Comparison of ENCODE assay signal across 2 cellular contexts in the genomic region with DNA sequence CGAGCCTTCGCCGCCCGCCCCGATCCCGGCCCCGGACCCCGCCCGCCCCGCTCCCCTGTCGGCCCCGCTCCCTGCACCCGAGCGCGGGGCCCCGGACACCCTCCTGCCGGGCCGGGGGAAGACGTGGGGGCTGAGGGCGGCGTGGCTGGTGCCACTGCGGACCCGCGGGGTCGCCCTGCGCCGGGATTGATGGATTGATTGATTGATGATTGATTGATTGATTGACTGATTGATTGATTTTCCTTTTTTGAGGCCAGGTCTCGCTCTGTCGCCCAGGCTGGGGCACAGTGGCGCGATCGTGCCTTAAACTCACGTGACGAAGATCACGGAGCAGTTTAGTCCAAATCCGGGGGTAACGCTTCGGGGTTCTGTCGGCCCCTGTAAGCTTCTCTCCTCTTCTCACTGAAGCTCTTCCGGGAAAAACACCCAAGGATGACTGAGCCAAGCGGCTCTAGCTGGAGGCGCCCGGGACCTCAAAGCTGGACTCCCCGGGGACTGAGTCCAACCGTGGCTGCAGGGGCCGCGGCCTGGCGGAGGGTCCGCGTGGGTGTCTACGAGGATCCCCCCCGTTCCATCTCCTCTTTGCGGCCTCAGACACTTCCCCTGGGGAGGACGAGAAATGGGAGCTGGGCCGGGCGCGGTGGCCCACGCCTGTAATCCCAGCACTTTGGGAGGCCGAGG.
A peak's percentile ranks its signal among the peaks of the same experiment; 100 is the strongest.
TF ChIP-seq lines count a peak whose summit lies in the region.

No MANE protein-coding gene starts in this region.

TF ChIP-seq in HEK293T, 16 proteins besides CTCF, POLR2A, EP300 and RAD21:
- TF ChIP-seq, protein P1, sequence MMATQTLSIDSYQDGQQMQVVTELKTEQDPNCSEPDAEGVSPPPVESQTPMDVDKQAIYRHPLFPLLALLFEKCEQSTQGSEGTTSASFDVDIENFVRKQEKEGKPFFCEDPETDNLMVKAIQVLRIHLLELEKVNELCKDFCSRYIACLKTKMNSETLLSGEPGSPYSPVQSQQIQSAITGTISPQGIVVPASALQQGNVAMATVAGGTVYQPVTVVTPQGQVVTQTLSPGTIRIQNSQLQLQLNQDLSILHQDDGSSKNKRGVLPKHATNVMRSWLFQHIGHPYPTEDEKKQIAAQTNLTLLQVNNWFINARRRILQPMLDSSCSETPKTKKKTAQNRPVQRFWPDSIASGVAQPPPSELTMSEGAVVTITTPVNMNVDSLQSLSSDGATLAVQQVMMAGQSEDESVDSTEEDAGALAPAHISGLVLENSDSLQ (IDR thresholded peaks at IDR 0.05) = peak; percentile 94
- no peak for TF ChIP-seq NFRKB (IDR thresholded peaks at IDR 0.05)

TF ChIP-seq in K562, 482 proteins besides CTCF, POLR2A, EP300 and RAD21:
- TF ChIP-seq KDM1A (IDR thresholded peaks at IDR 0.05) (no peak), SIN3A (IDR thresholded peaks at IDR 0.05; ENCODE audit: borderline replicate concordance in 2 of 2, control insufficient read depth in 1 of 2, low read depth in 2 of 2, low read length in 2 of 2) (no peak), HNRNPLL (IDR thresholded peaks at IDR 0.05; ENCODE audit: low read depth, low read length, poor library complexity, severe bottlenecking) (no peak), HDGF (IDR thresholded peaks at IDR 0.05) (no peak), NFIC (IDR thresholded peaks at IDR 0.05) (no peak), XRCC3 (IDR thresholded peaks at IDR 0.05) (no peak), KLF10 (CRISPR knock-in tag; IDR thresholded peaks at IDR 0.05) (no peak), RUNX1 (IDR thresholded peaks at IDR 0.05; ENCODE audit: low read depth) (no peak), ZFP30 (CRISPR knock-in tag; IDR thresholded peaks at IDR 0.05; ENCODE audit: borderline replicate concordance) (no peak), ZNF766 (CRISPR knock-in tag; conservative IDR thresholded peaks at IDR 0.05) (no peak), NELFE (IDR thresholded peaks at IDR 0.05; ENCODE audit: insufficient read depth, insufficient read length) (no peak), SRSF9 (IDR thresholded peaks at IDR 0.05; ENCODE audit: borderline replicate concordance, low read depth, low read length) (no peak), MEIS2 (IDR thresholded peaks at IDR 0.05; ENCODE audit: partially characterized antibody) (peak; percentile 29), FUS (optimal IDR thresholded peaks at IDR 0.05; ENCODE audit: low read depth, low read length) (no peak), L3MBTL2 (IDR thresholded peaks at IDR 0.05) (no peak), KDM4B (IDR thresholded peaks at IDR 0.05; ENCODE audit: borderline replicate concordance in 2 of 2, low read depth in 1 of 2) (no peak), XRCC5 (IDR thresholded peaks at IDR 0.05; ENCODE audit: low read depth, low read length) (no peak), JUNB (CRISPR knock-in tag; conservative IDR thresholded peaks at IDR 0.05) (no peak), PHF8 (IDR thresholded peaks at IDR 0.05; ENCODE audit: borderline replicate concordance, low read length) (no peak)
- TF ChIP-seq, protein P2, sequence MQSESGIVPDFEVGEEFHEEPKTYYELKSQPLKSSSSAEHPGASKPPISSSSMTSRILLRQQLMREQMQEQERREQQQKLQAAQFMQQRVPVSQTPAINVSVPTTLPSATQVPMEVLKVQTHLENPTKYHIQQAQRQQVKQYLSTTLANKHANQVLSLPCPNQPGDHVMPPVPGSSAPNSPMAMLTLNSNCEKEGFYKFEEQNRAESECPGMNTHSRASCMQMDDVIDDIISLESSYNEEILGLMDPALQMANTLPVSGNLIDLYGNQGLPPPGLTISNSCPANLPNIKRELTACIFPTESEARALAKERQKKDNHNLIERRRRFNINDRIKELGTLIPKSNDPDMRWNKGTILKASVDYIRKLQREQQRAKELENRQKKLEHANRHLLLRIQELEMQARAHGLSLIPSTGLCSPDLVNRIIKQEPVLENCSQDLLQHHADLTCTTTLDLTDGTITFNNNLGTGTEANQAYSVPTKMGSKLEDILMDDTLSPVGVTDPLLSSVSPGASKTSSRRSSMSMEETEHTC (IDR thresholded peaks at IDR 0.05) = no peak
- TF ChIP-seq, protein P3, sequence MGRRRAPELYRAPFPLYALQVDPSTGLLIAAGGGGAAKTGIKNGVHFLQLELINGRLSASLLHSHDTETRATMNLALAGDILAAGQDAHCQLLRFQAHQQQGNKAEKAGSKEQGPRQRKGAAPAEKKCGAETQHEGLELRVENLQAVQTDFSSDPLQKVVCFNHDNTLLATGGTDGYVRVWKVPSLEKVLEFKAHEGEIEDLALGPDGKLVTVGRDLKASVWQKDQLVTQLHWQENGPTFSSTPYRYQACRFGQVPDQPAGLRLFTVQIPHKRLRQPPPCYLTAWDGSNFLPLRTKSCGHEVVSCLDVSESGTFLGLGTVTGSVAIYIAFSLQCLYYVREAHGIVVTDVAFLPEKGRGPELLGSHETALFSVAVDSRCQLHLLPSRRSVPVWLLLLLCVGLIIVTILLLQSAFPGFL (CRISPR knock-in tag; IDR thresholded peaks at IDR 0.05) = no peak
- TF ChIP-seq, protein P4, sequence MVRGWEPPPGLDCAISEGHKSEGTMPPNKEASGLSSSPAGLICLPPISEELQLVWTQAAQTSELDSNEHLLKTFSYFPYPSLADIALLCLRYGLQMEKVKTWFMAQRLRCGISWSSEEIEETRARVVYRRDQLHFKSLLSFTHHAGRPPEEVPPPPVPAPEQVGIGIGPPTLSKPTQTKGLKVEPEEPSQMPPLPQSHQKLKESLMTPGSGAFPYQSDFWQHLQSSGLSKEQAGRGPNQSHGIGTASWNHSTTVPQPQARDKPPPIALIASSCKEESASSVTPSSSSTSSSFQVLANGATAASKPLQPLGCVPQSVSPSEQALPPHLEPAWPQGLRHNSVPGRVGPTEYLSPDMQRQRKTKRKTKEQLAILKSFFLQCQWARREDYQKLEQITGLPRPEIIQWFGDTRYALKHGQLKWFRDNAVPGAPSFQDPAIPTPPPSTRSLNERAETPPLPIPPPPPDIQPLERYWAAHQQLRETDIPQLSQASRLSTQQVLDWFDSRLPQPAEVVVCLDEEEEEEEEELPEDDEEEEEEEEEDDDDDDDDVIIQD (CRISPR knock-in tag; IDR thresholded peaks at IDR 0.05) = no peak
- TF ChIP-seq, protein P5, sequence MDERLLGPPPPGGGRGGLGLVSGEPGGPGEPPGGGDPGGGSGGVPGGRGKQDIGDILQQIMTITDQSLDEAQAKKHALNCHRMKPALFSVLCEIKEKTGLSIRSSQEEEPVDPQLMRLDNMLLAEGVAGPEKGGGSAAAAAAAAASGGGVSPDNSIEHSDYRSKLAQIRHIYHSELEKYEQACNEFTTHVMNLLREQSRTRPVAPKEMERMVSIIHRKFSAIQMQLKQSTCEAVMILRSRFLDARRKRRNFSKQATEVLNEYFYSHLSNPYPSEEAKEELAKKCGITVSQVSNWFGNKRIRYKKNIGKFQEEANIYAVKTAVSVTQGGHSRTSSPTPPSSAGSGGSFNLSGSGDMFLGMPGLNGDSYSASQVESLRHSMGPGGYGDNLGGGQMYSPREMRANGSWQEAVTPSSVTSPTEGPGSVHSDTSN (CRISPR knock-in tag; IDR thresholded peaks at IDR 0.05; ENCODE audit: low read depth) = no peak
- TF ChIP-seq, protein P5 (tag; conservative IDR thresholded peaks at IDR 0.05; ENCODE audit: low read depth) = peak; percentile 51
- TF ChIP-seq, protein P6, sequence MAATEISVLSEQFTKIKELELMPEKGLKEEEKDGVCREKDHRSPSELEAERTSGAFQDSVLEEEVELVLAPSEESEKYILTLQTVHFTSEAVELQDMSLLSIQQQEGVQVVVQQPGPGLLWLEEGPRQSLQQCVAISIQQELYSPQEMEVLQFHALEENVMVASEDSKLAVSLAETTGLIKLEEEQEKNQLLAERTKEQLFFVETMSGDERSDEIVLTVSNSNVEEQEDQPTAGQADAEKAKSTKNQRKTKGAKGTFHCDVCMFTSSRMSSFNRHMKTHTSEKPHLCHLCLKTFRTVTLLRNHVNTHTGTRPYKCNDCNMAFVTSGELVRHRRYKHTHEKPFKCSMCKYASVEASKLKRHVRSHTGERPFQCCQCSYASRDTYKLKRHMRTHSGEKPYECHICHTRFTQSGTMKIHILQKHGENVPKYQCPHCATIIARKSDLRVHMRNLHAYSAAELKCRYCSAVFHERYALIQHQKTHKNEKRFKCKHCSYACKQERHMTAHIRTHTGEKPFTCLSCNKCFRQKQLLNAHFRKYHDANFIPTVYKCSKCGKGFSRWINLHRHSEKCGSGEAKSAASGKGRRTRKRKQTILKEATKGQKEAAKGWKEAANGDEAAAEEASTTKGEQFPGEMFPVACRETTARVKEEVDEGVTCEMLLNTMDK (IDR thresholded peaks at IDR 0.05; ENCODE audit: borderline replicate concordance, insufficient read depth, low read depth, low read length, poor library complexity, severe bottlenecking) = no peak
- TF ChIP-seq, protein P7, sequence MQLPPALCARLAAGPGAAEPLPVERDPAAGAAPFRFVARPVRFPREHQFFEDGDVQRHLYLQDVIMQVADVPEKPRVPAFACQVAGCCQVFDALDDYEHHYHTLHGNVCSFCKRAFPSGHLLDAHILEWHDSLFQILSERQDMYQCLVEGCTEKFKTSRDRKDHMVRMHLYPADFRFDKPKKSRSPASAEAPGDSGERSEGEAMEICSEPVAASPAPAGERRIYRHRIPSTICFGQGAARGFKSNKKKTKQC (CRISPR knock-in tag; IDR thresholded peaks at IDR 0.05) = no peak
- TF ChIP-seq, protein P8, sequence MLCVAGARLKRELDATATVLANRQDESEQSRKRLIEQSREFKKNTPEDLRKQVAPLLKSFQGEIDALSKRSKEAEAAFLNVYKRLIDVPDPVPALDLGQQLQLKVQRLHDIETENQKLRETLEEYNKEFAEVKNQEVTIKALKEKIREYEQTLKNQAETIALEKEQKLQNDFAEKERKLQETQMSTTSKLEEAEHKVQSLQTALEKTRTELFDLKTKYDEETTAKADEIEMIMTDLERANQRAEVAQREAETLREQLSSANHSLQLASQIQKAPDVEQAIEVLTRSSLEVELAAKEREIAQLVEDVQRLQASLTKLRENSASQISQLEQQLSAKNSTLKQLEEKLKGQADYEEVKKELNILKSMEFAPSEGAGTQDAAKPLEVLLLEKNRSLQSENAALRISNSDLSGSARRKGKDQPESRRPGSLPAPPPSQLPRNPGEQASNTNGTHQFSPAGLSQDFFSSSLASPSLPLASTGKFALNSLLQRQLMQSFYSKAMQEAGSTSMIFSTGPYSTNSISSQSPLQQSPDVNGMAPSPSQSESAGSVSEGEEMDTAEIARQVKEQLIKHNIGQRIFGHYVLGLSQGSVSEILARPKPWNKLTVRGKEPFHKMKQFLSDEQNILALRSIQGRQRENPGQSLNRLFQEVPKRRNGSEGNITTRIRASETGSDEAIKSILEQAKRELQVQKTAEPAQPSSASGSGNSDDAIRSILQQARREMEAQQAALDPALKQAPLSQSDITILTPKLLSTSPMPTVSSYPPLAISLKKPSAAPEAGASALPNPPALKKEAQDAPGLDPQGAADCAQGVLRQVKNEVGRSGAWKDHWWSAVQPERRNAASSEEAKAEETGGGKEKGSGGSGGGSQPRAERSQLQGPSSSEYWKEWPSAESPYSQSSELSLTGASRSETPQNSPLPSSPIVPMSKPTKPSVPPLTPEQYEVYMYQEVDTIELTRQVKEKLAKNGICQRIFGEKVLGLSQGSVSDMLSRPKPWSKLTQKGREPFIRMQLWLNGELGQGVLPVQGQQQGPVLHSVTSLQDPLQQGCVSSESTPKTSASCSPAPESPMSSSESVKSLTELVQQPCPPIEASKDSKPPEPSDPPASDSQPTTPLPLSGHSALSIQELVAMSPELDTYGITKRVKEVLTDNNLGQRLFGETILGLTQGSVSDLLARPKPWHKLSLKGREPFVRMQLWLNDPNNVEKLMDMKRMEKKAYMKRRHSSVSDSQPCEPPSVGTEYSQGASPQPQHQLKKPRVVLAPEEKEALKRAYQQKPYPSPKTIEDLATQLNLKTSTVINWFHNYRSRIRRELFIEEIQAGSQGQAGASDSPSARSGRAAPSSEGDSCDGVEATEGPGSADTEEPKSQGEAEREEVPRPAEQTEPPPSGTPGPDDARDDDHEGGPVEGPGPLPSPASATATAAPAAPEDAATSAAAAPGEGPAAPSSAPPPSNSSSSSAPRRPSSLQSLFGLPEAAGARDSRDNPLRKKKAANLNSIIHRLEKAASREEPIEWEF (CRISPR knock-in tag; IDR thresholded peaks at IDR 0.05) = peak; percentile 99
- TF ChIP-seq, protein P9, sequence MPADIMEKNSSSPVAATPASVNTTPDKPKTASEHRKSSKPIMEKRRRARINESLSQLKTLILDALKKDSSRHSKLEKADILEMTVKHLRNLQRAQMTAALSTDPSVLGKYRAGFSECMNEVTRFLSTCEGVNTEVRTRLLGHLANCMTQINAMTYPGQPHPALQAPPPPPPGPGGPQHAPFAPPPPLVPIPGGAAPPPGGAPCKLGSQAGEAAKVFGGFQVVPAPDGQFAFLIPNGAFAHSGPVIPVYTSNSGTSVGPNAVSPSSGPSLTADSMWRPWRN (IDR thresholded peaks at IDR 0.05; ENCODE audit: low read depth) = no peak
